In the genomic region with DNA sequence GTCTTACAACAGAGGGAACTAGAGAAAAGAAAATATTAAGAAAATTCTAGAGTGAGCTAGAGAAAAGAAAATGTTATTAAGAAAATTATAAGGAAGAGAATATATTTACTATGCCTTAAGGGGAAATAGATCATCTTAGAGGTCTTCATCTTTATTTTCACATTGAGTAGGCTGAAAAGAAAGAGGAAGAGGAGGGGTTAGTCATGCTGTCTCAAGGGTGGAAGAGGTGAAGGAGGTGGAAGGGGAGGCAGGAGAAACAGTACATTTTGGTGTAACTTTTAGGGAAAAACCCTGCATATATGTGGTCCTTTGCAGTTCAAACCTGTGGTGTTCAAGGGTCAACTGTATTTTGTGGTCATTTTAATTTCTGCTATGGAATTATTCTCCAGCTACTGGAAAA, we compare ENCODE assay signal across 29 cellular contexts.
"Had no signal": no experiment of that assay in that cellular context is flagged by ENCODE, and none has a peak within 500 bp of the region (broad histone marks: within the 10 kb centered on the region; RNA-seq: fewer than 3 reads in every experiment).

No MANE protein-coding gene starts in this region.

- H3K27me3 ChIP-seq: adrenal gland, cardiac muscle cell, colonic mucosa, gastrocnemius medialis, hepatocyte, tibial nerve had no signal

- H3K4me1 ChIP-seq: adrenal gland, colonic mucosa, gastrocnemius medialis, tibial nerve had no signal

- H3K27me3 Mint-ChIP-seq: activated CD4-positive, alpha-beta memory T cell treated with anti-CD3 and anti-CD28 coated beads for 36 hours; activated CD4-positive, alpha-beta T cell treated with anti-CD3 and anti-CD28 coated beads, Interleukin-2, amount 10 ng/mL, durations not matched to agents 24 days and 14 days; activated naive CD8-positive, alpha-beta T cell treated with anti-CD3 and anti-CD28 coated beads for 36 hours; brain had no signal

- H3K27ac ChIP-seq: adrenal gland, cardiac muscle cell, colonic mucosa, gastrocnemius medialis, hepatocyte, left ventricle myocardium inferior, tibial nerve, WERI-Rb-1 had no signal

- DNase-seq: activated CD4-positive, alpha-beta memory T cell treated with anti-CD3 and anti-CD28 coated beads for 36 hours; activated CD4-positive, alpha-beta T cell treated with anti-CD3 and anti-CD28 coated beads, Interleukin-2, amount 10 ng/mL, durations not matched to agents 24 days and 14 days; activated CD4-positive, CD25-positive, alpha-beta regulatory T cell treated with anti-CD3 and anti-CD28 coated beads, Interleukin-2, amount 50 U/mL, for 72 hours; activated CD8-positive, alpha-beta memory T cell treated with anti-CD3 and anti-CD28 coated beads, Interleukin-2, amount 50 U/mL, for 4 hours; activated effector memory CD4-positive, alpha-beta T cell treated with anti-CD3 and anti-CD28 coated beads, Interleukin-2, amount 50 U/mL, for 16 hours; activated naive CD4-positive, alpha-beta T cell treated with anti-CD3 and anti-CD28 coated beads for 36 hours; activated naive CD8-positive, alpha-beta T cell treated with anti-CD3 and anti-CD28 coated beads for 36 hours; activated T-cell treated with anti-CD3 and anti-CD28 coated beads, Interleukin-2, amount 50 U/mL, for 1 hour; adrenal gland; aorta; cerebellar nuclear complex; colonic mucosa; effector CD8-positive, alpha-beta T cell; gastrocnemius medialis; glutamatergic neuron; islet precursor cell; left ventricle myocardium inferior; mesendoderm; natural killer cell; right cardiac atrium; stimulated activated naive CD4-positive, alpha-beta T cell treated with Interleukin-2 at 50 U/mL for 16 hours; T-helper 9 cell; WERI-Rb-1 had no signal

- H3K4me1 Mint-ChIP-seq: brain, natural killer cell had no signal

- H3K9me3 Mint-ChIP-seq: activated CD4-positive, alpha-beta memory T cell treated with anti-CD3 and anti-CD28 coated beads for 36 hours; activated naive CD4-positive, alpha-beta T cell treated with anti-CD3 and anti-CD28 coated beads for 36 hours; activated naive CD8-positive, alpha-beta T cell treated with anti-CD3 and anti-CD28 coated beads for 36 hours; activated T-helper 1 cell treated with anti-CD3 and anti-CD28 coated beads, Interleukin-12 subunit alpha, Interleukin-12 subunit beta, Interleukin-2, Interleukin-4 antibody, amounts not matched to agents 30 ng/mL and 10 ng/mL and 1 ng/mL, durations not matched to agents 14 hours and 24 hours and 36 hours; natural killer cell had no signal

- H3K27ac Mint-ChIP-seq: activated CD4-positive, alpha-beta memory T cell treated with anti-CD3 and anti-CD28 coated beads for 36 hours; activated CD4-positive, alpha-beta T cell treated with anti-CD3 and anti-CD28 coated beads, Interleukin-2, amount 10 ng/mL, durations not matched to agents 24 days and 14 days; activated naive CD4-positive, alpha-beta T cell treated with anti-CD3 and anti-CD28 coated beads for 36 hours; activated naive CD8-positive, alpha-beta T cell treated with anti-CD3 and anti-CD28 coated beads for 36 hours; activated T-helper 1 cell treated with anti-CD3 and anti-CD28 coated beads, Interleukin-12 subunit alpha, Interleukin-12 subunit beta, Interleukin-2, Interleukin-4 antibody, amounts not matched to agents 30 ng/mL and 10 ng/mL and 1 ng/mL, durations not matched to agents 14 hours and 24 hours and 36 hours; brain; natural killer cell had no signal

- H3K9me3 ChIP-seq: colonic mucosa, gastrocnemius medialis, left ventricle myocardium inferior, tibial nerve had no signal

- H3K4me3 Mint-ChIP-seq: activated CD4-positive, alpha-beta memory T cell treated with anti-CD3 and anti-CD28 coated beads for 36 hours; activated CD4-positive, alpha-beta T cell treated with anti-CD3 and anti-CD28 coated beads, Interleukin-2, amount 10 ng/mL, durations not matched to agents 24 days and 14 days; activated naive CD4-positive, alpha-beta T cell treated with anti-CD3 and anti-CD28 coated beads for 36 hours; activated naive CD8-positive, alpha-beta T cell treated with anti-CD3 and anti-CD28 coated beads for 36 hours; activated T-helper 1 cell treated with anti-CD3 and anti-CD28 coated beads, Interleukin-12 subunit alpha, Interleukin-12 subunit beta, Interleukin-2, Interleukin-4 antibody, amounts not matched to agents 30 ng/mL and 10 ng/mL and 1 ng/mL, durations not matched to agents 14 hours and 24 hours and 36 hours; brain; natural killer cell had no signal

- H3K4me3 ChIP-seq: adrenal gland, cardiac muscle cell, colonic mucosa, gastrocnemius medialis, hepatocyte, left ventricle myocardium inferior, lung, tibial nerve had no signal
